In genomic region chr14:24715239-24715638, GRCh38 we compare ENCODE assay signal across 26 cellular contexts.
"Had no signal": no experiment of that assay in that cellular context is flagged by ENCODE, and none has a peak within 500 bp of the region (broad histone marks: within the 10 kb centered on the region; RNA-seq: fewer than 3 reads in every experiment).

No MANE protein-coding gene starts in this region.

- H3K4me1 ChIP-seq: gastrocnemius medialis, prostate gland, right atrium auricular region, upper lobe of right lung, uterus had no signal

- H3K9me3 Mint-ChIP-seq: naive thymus-derived CD8-positive, alpha-beta T cell; nephron progenitor cell had no signal

- H3K36me3 ChIP-seq: gastrocnemius medialis, prostate gland, right atrium auricular region, thoracic aorta, tibial nerve, upper lobe of right lung, uterus had no signal

- H3K4me3 Mint-ChIP-seq: naive thymus-derived CD8-positive, alpha-beta T cell; nephron progenitor cell had no signal

- H3K27ac Mint-ChIP-seq: naive thymus-derived CD8-positive, alpha-beta T cell; nephron progenitor cell had no signal

- H3K4me3 ChIP-seq: dorsolateral prefrontal cortex, gastrocnemius medialis, lung, prostate gland, right atrium auricular region, smooth muscle cell, thoracic aorta, tibial nerve, upper lobe of right lung, uterus had no signal

- H3K27ac ChIP-seq: dorsolateral prefrontal cortex, gastrocnemius medialis, prostate gland, right atrium auricular region, thoracic aorta, tibial nerve, upper lobe of right lung, uterus had no signal

- H3K9me3 ChIP-seq: gastrocnemius medialis, prostate gland, right atrium auricular region, thoracic aorta, tibial nerve, upper lobe of right lung, uterus had no signal

- ATAC-seq: gastrocnemius medialis; left lobe of liver; naive thymus-derived CD8-positive, alpha-beta T cell; sciatic nerve; upper lobe of right lung had no signal

- H3K36me3 Mint-ChIP-seq: naive thymus-derived CD8-positive, alpha-beta T cell had no signal

- DNase-seq: dorsolateral prefrontal cortex; effector CD4-positive, alpha-beta T cell; foreskin fibroblast; gastrocnemius medialis; head of caudate nucleus; kidney; mesendoderm; midbrain; naive thymus-derived CD8-positive, alpha-beta T cell; nephron progenitor cell; nucleus accumbens; stimulated activated CD4-positive, alpha-beta T cell treated with anti-CD3 and anti-CD28 coated beads, Interleukin-12 subunit alpha, Interleukin-12 subunit beta, amount 100 ng/mL, for 4 hours; stimulated activated CD4-positive, alpha-beta T cell treated with anti-CD3 and anti-CD28 coated beads, Interleukin-1b, Interleukin-23, amount 100 ng/mL, for 48 hours; stimulated activated CD4-positive, alpha-beta T cell treated with anti-CD3 and anti-CD28 coated beads, Interleukin-4, amount 100 ng/mL, for 1 hour; stimulated activated CD8-positive, alpha-beta memory T cell treated with anti-CD3 and anti-CD28 coated beads, Interleukin-4, amount 100 ng/mL, for 48 hours; stimulated activated naive CD4-positive, alpha-beta T cell treated with Interleukin-2 at 50 U/mL for 16 hours; upper lobe of right lung; uterus had no signal

- H3K27me3 ChIP-seq: dorsolateral prefrontal cortex, gastrocnemius medialis, right atrium auricular region, tibial nerve, upper lobe of right lung had no signal
